ENCODE assay signal across 8 cellular contexts in genomic region chr1:26280333-26281042, GRCh38. TPM values are rescaled to one million over a fixed set of nuclear protein-coding genes. Genes with fewer than 3 reads are reported as not detected.
DNase-seq lines count a peak whose midpoint lies in the region; ATAC-seq and TF ChIP-seq lines count a peak whose summit lies in the region.

No MANE protein-coding gene starts in this region.

- no peak overlapping the region for H2AFZ ChIP-seq in neural progenitor cell (replicated peaks)

- no peak for TF ChIP-seq CTCF in neural progenitor cell (IDR thresholded peaks at IDR 0.05)

- in situ Hi-C loops in HAP-1 (cut with MboI; ENCODE audit: low sequenced_read_pairs) = loop anchor here (10.0 kb wide), 1 partner anchor 134 kb away; the partner anchor contains the start of gene LIN28A

- H3K9me3 ChIP-seq in HAP-1 = no peaks in the 10 kb centered on the region
- H3K9me3 ChIP-seq in T-helper 17 cell (ENCODE audit: control insufficient read depth, low read length, poor library complexity, severe bottlenecking) = no peaks in the 10 kb centered on the region
- H3K9me3 ChIP-seq in esophagus (ENCODE audit: control insufficient read depth in 2 of 2, insufficient read depth in 1 of 2, low read depth in 1 of 2, low read length in 1 of 2) = no peaks in the 10 kb centered on the region
- H3K9me3 ChIP-seq in neural progenitor cell (ENCODE audit: low read depth) = no peaks in the 10 kb centered on the region

- no peaks in the 10 kb centered on the region for H3K27me3 ChIP-seq in HAP-1 (ENCODE audit: low read depth)
- H3K27me3 ChIP-seq in esophagus (ENCODE audit: control insufficient read depth in 1 of 2, insufficient read depth in 2 of 2, low read length in 2 of 2) = no peaks in the 10 kb centered on the region
- no peaks in the 10 kb centered on the region for H3K27me3 ChIP-seq in neural progenitor cell

- H3K79me2 ChIP-seq in neural progenitor cell (ENCODE audit: low read depth) = peaks cover 23% of the 10 kb centered on the region

- H3K36me3 ChIP-seq in HAP-1 (replicated peaks) = peaks cover 42% of the 10 kb centered on the region
- peaks cover 0 to 17% of the 10 kb centered on the region in 2 donors for H3K36me3 ChIP-seq in esophagus (ENCODE audit: control insufficient read depth in 2 of 2, insufficient read depth in 2 of 2, low read length in 1 of 2)
- H3K36me3 ChIP-seq in neural progenitor cell = no peaks in the 10 kb centered on the region

- peak overlapping the region; percentile 97 for H3K4me3 Mint-ChIP-seq in T-helper 17 cell
- peak overlapping the region; percentile 90 for H3K4me3 Mint-ChIP-seq in neural progenitor cell

- H3F3A ChIP-seq in neural progenitor cell (ENCODE audit: low read depth) = peaks cover 45% of the 10 kb centered on the region

- DNase-seq in AG08395 (ENCODE audit: low spot score) (peak; percentile 48), HAP-1 (ENCODE audit: low spot score in 2 of 2) (peak in 1 of 2 experiments; percentile 45), T-helper 17 cell (no peak), neural progenitor cell (ENCODE audit: low spot score) (no peak), NCI-H2227 (lab: John Stamatoyannopoulos, UW; ENCODE audit: unreplicated experiment) (no peak), DMS114 treated with DMSO at 0.1 percent for 48 hours (lab: John Stamatoyannopoulos, UW; ENCODE audit: unreplicated experiment) (no peak)

- 22 to 23% methylated on average over 20 of the region's 20 CpGs for WGBS in esophagus, 2 donors

- no peaks in the 10 kb centered on the region for H3K9me3 Mint-ChIP-seq in neural progenitor cell

- H4K20me1 ChIP-seq in neural progenitor cell (ENCODE audit: low read depth) = peaks cover 11% of the 10 kb centered on the region

- H3K27ac ChIP-seq in esophagus (ENCODE audit: low read depth in 2 of 2, low read length in 1 of 2) (peak overlapping the region; percentile 99), neural progenitor cell (peak overlapping the region; percentile 50)

- peak overlapping the region; percentile 12 for H3K9ac ChIP-seq in neural progenitor cell

- H3K4me1 ChIP-seq in HAP-1 (peaks cover 8% of the 10 kb centered on the region), esophagus (ENCODE audit: control insufficient read depth in 2 of 2, insufficient read depth in 2 of 2, low read length in 1 of 2) (peaks cover 3 to 56% of the 10 kb centered on the region in 2 donors), neural progenitor cell (peaks cover 24% of the 10 kb centered on the region)

- H3K4me1 Mint-ChIP-seq in T-helper 17 cell = peaks cover 78% of the 10 kb centered on the region
- H3K4me1 Mint-ChIP-seq in neural progenitor cell = peaks cover 59% of the 10 kb centered on the region

- H3K27ac Mint-ChIP-seq in T-helper 17 cell = peak overlapping the region; percentile 97
- peak overlapping the region; percentile 79 for H3K27ac Mint-ChIP-seq in neural progenitor cell

- peak overlapping the region; percentile 88 for H3K4me2 ChIP-seq in neural progenitor cell

- H3K27me3 Mint-ChIP-seq in T-helper 17 cell = no peaks in the 10 kb centered on the region
- peaks cover 9% of the 10 kb centered on the region for H3K27me3 Mint-ChIP-seq in neural progenitor cell (ENCODE audit: insufficient read depth, low read depth)

- ATAC-seq in T-helper 17 cell (no peak), GM19351 (IDR thresholded peaks at IDR 0.05; ENCODE audit: unreplicated experiment) (no peak)

- H3K4me3 ChIP-seq in HAP-1 (peak overlapping the region; percentile 57), esophagus (ENCODE audit: low read depth in 1 of 2, low read length in 2 of 2) (peak overlapping the region; percentile 88 to 90), neural progenitor cell (peak overlapping the region; percentile 76)

- H3K36me3 Mint-ChIP-seq in T-helper 17 cell (ENCODE audit: low read depth) = peaks cover 19% of the 10 kb centered on the region
- H3K36me3 Mint-ChIP-seq in neural progenitor cell = peaks cover 20% of the 10 kb centered on the region

RNA-seq across cellular contexts. Expression of gene SH3BGRL3, which starts 0.6 kb away (rescaled TPM):
- total RNA-seq in T-helper 17 cell (100 to 1,000 TPM; 361 to 435 TPM), neural progenitor cell (ENCODE audit: low replicate concordance) (15.6 and 41.9 TPM in 2 replicates)
- polyA plus RNA-seq in esophagus = 100 to 1,000 TPM; 170 to 299 TPM

RNA-seq across cellular contexts. Expression of gene UBXN11, which starts 25.9 kb away (rescaled TPM):
- total RNA-seq in T-helper 17 cell = 10 to 100 TPM; 44.6 to 45.1 TPM
- 10 to 100 TPM; 10.1 to 16.0 TPM for polyA plus RNA-seq in esophagus
- 5.9 and 10.2 TPM in 2 replicates for total RNA-seq in neural progenitor cell (ENCODE audit: low replicate concordance)

RNA-seq across cellular contexts. Expression of gene CD52, which starts 37.3 kb away (rescaled TPM):
- total RNA-seq in T-helper 17 cell (1,000 to 10,000 TPM; 1,152 to 1,411 TPM), neural progenitor cell (ENCODE audit: low replicate concordance) (2.5 and 7.3 TPM in 2 replicates)
- 10 to 100 TPM; 17.0 to 20.6 TPM for polyA plus RNA-seq in esophagus

RNA-seq across cellular contexts. Expression of gene CEP85, which starts 46.5 kb away (rescaled TPM):
- total RNA-seq in T-helper 17 cell = 10 to 100 TPM; 12.5 to 14.3 TPM
- polyA plus RNA-seq in esophagus = 1 to 10 TPM; 5.3 to 5.9 TPM
- total RNA-seq in neural progenitor cell (ENCODE audit: low replicate concordance) = 41.4 and 54.1 TPM in 2 replicates

Comparison
In these comparisons a context has a peak if more than half of its experiments do, and no peak if none do; other contexts are left out.
1. RNA of gene CD52, which starts 37.3 kb away (total RNA-seq): 1,152 to 1,411 TPM in T-helper 17 cell; 2.5 to 7.3 TPM in neural progenitor cell; every median in the first group is over 100 times any median in the second.
2. Peak in every context shown above with its lines, with median percentiles within 50 percentile points of each other: H3K4me3 ChIP-seq.